10 cellular contexts compared by ENCODE assay signal in genomic region chr9:81759680-81760215, GRCh38.
DNase-seq lines count a peak whose midpoint lies in the region; ATAC-seq, FAIRE-seq and TF ChIP-seq lines count a peak whose summit lies in the region.
"Had no signal": no experiment of that assay in that cellular context is flagged by ENCODE, and none has a peak within 500 bp of the region (broad histone marks: within the 10 kb centered on the region; RNA-seq: fewer than 3 reads in every experiment).

No MANE protein-coding gene starts in this region.

- H2AFZ ChIP-seq in H9 (ENCODE audit: low read length) = no peak overlapping the region

- H3K4me3 Mint-ChIP-seq in osteocyte (ENCODE audit: unreplicated experiment) (no peak overlapping the region), H9 (no peak overlapping the region)

- H3K23ac ChIP-seq in H9 (ENCODE audit: insufficient read length, low read depth, low read length) = no peak overlapping the region

- H3K27me3 ChIP-seq in Panc1 (ENCODE audit: control insufficient read depth, insufficient read depth, low read length) (no peaks in the 10 kb centered on the region), psoas muscle (ENCODE audit: insufficient read depth in 3 of 3, low read length in 2 of 3) (peaks cover 0 to 3% (median 0%) of the 10 kb centered on the region in 3 donors), H9 (ENCODE audit: insufficient read depth, low read length) (no peaks in the 10 kb centered on the region)
- H3K27me3 ChIP-seq: body of pancreas had no signal

- no peak overlapping the region for H3T11ph ChIP-seq in H9 (ENCODE audit: low read length)

- FAIRE-seq in GM12892 (lab: Jason Lieb, UNC) = no peak

- TF ChIP-seq POLR2A in GM12892 (IDR thresholded peaks at IDR 0.05; ENCODE audit: low read depth, low read length) = no peak

- H4K20me1 ChIP-seq in H9 (ENCODE audit: control insufficient read depth, insufficient read depth, insufficient read length) = no peaks in the 10 kb centered on the region

- no peak overlapping the region for H3K4ac ChIP-seq in H9 (ENCODE audit: low read depth, low read length)

- peaks cover 30% of the 10 kb centered on the region for H3K4me1 Mint-ChIP-seq in osteocyte (ENCODE audit: unreplicated experiment)
- H3K4me1 Mint-ChIP-seq in H9 = peaks cover 18 to 26% of the 10 kb centered on the region in 2 experiments

- CTCF ChIA-PET in Panc1 (lab: Charles Lee) = no interaction called here

- no peaks in the 10 kb centered on the region for H3K4me1 ChIP-seq in Panc1 (ENCODE audit: control insufficient read depth, insufficient read depth, low read length)
- no peaks in the 10 kb centered on the region for H3K4me1 ChIP-seq in psoas muscle
- H3K4me1 ChIP-seq in H9 (ENCODE audit: insufficient read depth, low read length) = no peaks in the 10 kb centered on the region; the same call in 1 of the 2 replicates
- H3K4me1 ChIP-seq: body of pancreas had no signal

- H3K27ac ChIP-seq in Panc1 (ENCODE audit: low read length) = no peak overlapping the region
- H3K27ac ChIP-seq in psoas muscle = no peak overlapping the region
- H3K27ac ChIP-seq in H9 (ENCODE audit: insufficient read length, low read depth, low read length) = no peak overlapping the region
- H3K27ac ChIP-seq: body of pancreas had no signal

- no peaks in the 10 kb centered on the region for H3K79me2 ChIP-seq in H9 (ENCODE audit: insufficient read depth, low read length)

- ATAC-seq in Panc1 = no peak
- ATAC-seq in psoas muscle = no peak
- ATAC-seq in GM18520 (IDR thresholded peaks at IDR 0.05; ENCODE audit: unreplicated experiment) = no peak
- ATAC-seq: body of pancreas had no signal

- no peak overlapping the region for H3K4me2 ChIP-seq in H9 (ENCODE audit: insufficient read depth, insufficient read length, low read length)

- H2AK5ac ChIP-seq in H9 (ENCODE audit: insufficient read length, low read length) = no peak overlapping the region

- H3K79me1 ChIP-seq in H9 (ENCODE audit: insufficient read depth, low read depth, low read length, poor library complexity, severe bottlenecking) = no peaks in the 10 kb centered on the region

- H3K27ac Mint-ChIP-seq in osteocyte (ENCODE audit: unreplicated experiment) (peak overlapping the region; percentile 62), H9 (no peak overlapping the region)

- H3K27me3 Mint-ChIP-seq in osteocyte (ENCODE audit: unreplicated experiment) (no peaks in the 10 kb centered on the region), H9 (ENCODE audit: low read depth) (no peaks in the 10 kb centered on the region; the same call in 1 of the 2 replicates)

- H2BK120ac ChIP-seq in H9 (ENCODE audit: low read depth, low read length, poor library complexity, severe bottlenecking) = no peak overlapping the region

- in situ Hi-C loops in Panc1 (cut with HindIII; ENCODE audit: low pct_unique_long_range_greater_than_20kb, low sequenced_read_pairs) = no loop called here

- no peaks in the 10 kb centered on the region for H3K9me3 ChIP-seq in Panc1 (ENCODE audit: control insufficient read depth, insufficient read depth, low read depth, low read length)
- no peaks in the 10 kb centered on the region for H3K9me3 ChIP-seq in psoas muscle
- H3K9me3 ChIP-seq in H9 (ENCODE audit: control insufficient read depth, low read depth, low read length) = no peaks in the 10 kb centered on the region
- H3K9me3 ChIP-seq: body of pancreas had no signal

- H3K18ac ChIP-seq in H9 (ENCODE audit: insufficient read length, low read depth, low read length) = no peak overlapping the region

- no peak overlapping the region for H2BK12ac ChIP-seq in H9 (ENCODE audit: insufficient read length, low read depth, low read length)

- no peak overlapping the region for H4K5ac ChIP-seq in H9 (ENCODE audit: insufficient read length, low read depth, low read length)

- no peak overlapping the region for H3K9ac ChIP-seq in H9 (ENCODE audit: extremely low read depth, insufficient read length, low read length)

- no peak overlapping the region for H3K4me3 ChIP-seq in Panc1 (ENCODE audit: low read depth in 2 of 2, low read length in 2 of 2)
- H3K4me3 ChIP-seq in epithelial cell of esophagus (ENCODE audit: low read length) = no peak overlapping the region
- H3K4me3 ChIP-seq in psoas muscle = no peak overlapping the region
- H3K4me3 ChIP-seq: body of pancreas had no signal

- TF ChIP-seq CTCF in Panc1 (IDR thresholded peaks at IDR 0.05) (no peak), epithelial cell of esophagus (IDR thresholded peaks at IDR 0.05; ENCODE audit: insufficient read depth, low read depth, low read length, missing control alignments) (no peak), osteocyte (IDR thresholded peaks at IDR 0.05) (no peak), psoas muscle (IDR thresholded peaks at IDR 0.05) (no peak), H9 (conservative IDR thresholded peaks at IDR 0.05) (no peak)

- no peak overlapping the region for H3K56ac ChIP-seq in H9 (ENCODE audit: insufficient read length, low read depth, low read length)

- BruUV-seq in Panc1 (replicated peaks; lab: Mats Ljungman, UMichigan) = no TSS peak

- no peaks in the 10 kb centered on the region for H3K23me2 ChIP-seq in H9 (ENCODE audit: insufficient read length, low read depth, low read length, poor library complexity, severe bottlenecking)

- no peak overlapping the region for H2BK5ac ChIP-seq in H9 (ENCODE audit: insufficient read length, low read length)

- H3K9me3 Mint-ChIP-seq in osteocyte (ENCODE audit: unreplicated experiment) = no peaks in the 10 kb centered on the region
- H3K9me3 Mint-ChIP-seq in H9 = no peaks in the 10 kb centered on the region

- H2BK20ac ChIP-seq in H9 (ENCODE audit: low read depth, low read length, poor library complexity, severe bottlenecking) = no peak overlapping the region

- 60 to 73% (median 71%) methylated on average over 5 of the region's 5 CpGs for WGBS in psoas muscle, 3 donors
- WGBS in H9 (ENCODE audit: extremely low coverage, insufficient read length, low lambda C conversion rate) = no CpG with 5 or more reads among the region's 5 CpGs

- no peak overlapping the region for H4K8ac ChIP-seq in H9 (replicated peaks; ENCODE audit: insufficient read length, low read depth, low read length)

- no peaks in the 10 kb centered on the region for H3K36me3 Mint-ChIP-seq in osteocyte (ENCODE audit: unreplicated experiment)
- H3K36me3 Mint-ChIP-seq in H9 (ENCODE audit: insufficient read depth in 1 of 3, low read depth in 3 of 3) = no peaks in the 10 kb centered on the region

- H4K91ac ChIP-seq in H9 (ENCODE audit: insufficient read length, low read depth, low read length) = no peak overlapping the region

- POLR2A ChIA-PET in Panc1 (lab: Charles Lee) = no interaction called here

- no peak overlapping the region for H2BK15ac ChIP-seq in H9 (ENCODE audit: low read depth, low read length)

- peak; percentile 45 for DNase-seq in GM04503 (ENCODE audit: low read depth)
- peak; percentile 51 for DNase-seq in Panc1 (ENCODE audit: low read depth, low spot score)
- peak; percentile 78 for DNase-seq in epithelial cell of esophagus (ENCODE audit: low read depth)
- DNase-seq in osteocyte (ENCODE audit: extremely low spot score, unreplicated experiment) = no peak
- no peak for DNase-seq in psoas muscle
- DNase-seq in GM12892 (ENCODE audit: insufficient read length) = no peak
- DNase-seq in H9 = no peak
- DNase-seq: activated CD4-positive, alpha-beta T cell treated with anti-CD3 and anti-CD28 coated beads, Interleukin-2, amount 50 U/mL, for 1 hour; body of pancreas had no signal

- H3K36me3 ChIP-seq in Panc1 (ENCODE audit: control insufficient read depth, insufficient read depth, low read length) (no peaks in the 10 kb centered on the region), psoas muscle (ENCODE audit: insufficient read depth in 1 of 2, low read depth in 1 of 2) (no peaks in the 10 kb centered on the region)

- H3K14ac ChIP-seq in H9 (ENCODE audit: insufficient read depth, low read length) = no peak overlapping the region

- intact Hi-C loops in Panc1 (cut with micrococcal nuclease; ENCODE audit: unreplicated experiment) = no loop called here
- intact Hi-C loops in psoas muscle (cut with DNase I) = no loop called here

Comparison
In these comparisons a context has a peak if more than half of its experiments do, and no peak if none do; other contexts are left out.
1. DNase-seq: peak in GM04503 (single experiment), Panc1 (single experiment) and epithelial cell of esophagus (single experiment); none in osteocyte (single experiment), psoas muscle (0 of 2), GM12892 (single experiment) and H9 (single experiment).